ENCODE assay signal across 4 cellular contexts in genomic region chr15:48072941-48073340, GRCh38. TPM values are rescaled to one million over a fixed set of nuclear protein-coding genes. Genes with fewer than 3 reads are reported as not detected.
"Had no signal": no experiment of that assay in that cellular context is flagged by ENCODE, and none has a peak within 500 bp of the region (broad histone marks: within the 10 kb centered on the region; RNA-seq: fewer than 3 reads in every experiment).

No MANE protein-coding gene starts in this region.

- ATAC-seq: GM12878 had no signal

- H3K4me3 ChIP-seq: GM12878 had no signal

- DNase-seq: GDM1, GF-D8 had no signal

RNA-seq across cellular contexts. Expression of gene SLC24A5, which starts 47.8 kb away (rescaled TPM):
- total RNA-seq: G401, GM12878 had no signal
- polyA plus RNA-seq: GM12878 had no signal
